Comparison of ENCODE assay signal across 8 cellular contexts in genomic region chr4:1351854-1352633, GRCh38. TPM values are rescaled to one million over a fixed set of nuclear protein-coding genes. Genes with fewer than 3 reads are reported as not detected.
A peak's percentile ranks its signal among the peaks of the same experiment; 100 is the strongest.
DNase-seq lines count a peak whose midpoint lies in the region; ATAC-seq and TF ChIP-seq lines count a peak whose summit lies in the region.

No MANE protein-coding gene starts in this region.

- H3K27me3 Mint-ChIP-seq in T-cell, result no peaks in the 10 kb centered on the region
- H3K27me3 Mint-ChIP-seq in activated naive CD8-positive, alpha-beta T cell treated with anti-CD3 and anti-CD28 coated beads for 36 hours, result no peaks in the 10 kb centered on the region

- H3K27ac Mint-ChIP-seq in T-cell, result peak overlapping the region; percentile 74 to 85
- no peak overlapping the region for H3K27ac Mint-ChIP-seq in activated naive CD8-positive, alpha-beta T cell treated with anti-CD3 and anti-CD28 coated beads for 36 hours

- no peaks in the 10 kb centered on the region for H3K9me3 ChIP-seq in MM.1S (replicated peaks; ENCODE audit: insufficient read depth, low read length)
- no peaks in the 10 kb centered on the region for H3K9me3 ChIP-seq in heart left ventricle
- H3K9me3 ChIP-seq in vagina, result no peaks in the 10 kb centered on the region

- peaks cover 9% of the 10 kb centered on the region for H3F3A ChIP-seq in MM.1S (ENCODE audit: insufficient read depth, low read length)

- H3K4me2 ChIP-seq in MM.1S (ENCODE audit: low read depth, low read length), result no peak overlapping the region

- H3K36me3 Mint-ChIP-seq in T-cell, result peaks cover 6% of the 10 kb centered on the region
- peaks cover 2% of the 10 kb centered on the region for H3K36me3 Mint-ChIP-seq in activated naive CD8-positive, alpha-beta T cell treated with anti-CD3 and anti-CD28 coated beads for 36 hours

- DNase-seq in GM10266 (ENCODE audit: extremely low spot score) (peak; percentile 92), MM.1S (peak; percentile 84), T-cell (peak; percentile 60 to 92 (median 83)), heart left ventricle (peak; percentile 75 to 91 (median 85)), putamen (ENCODE audit: low spot score) (peak; percentile 30), vagina (ENCODE audit: extremely low spot score in 2 of 2) (no peak)
- peak; percentile 85 for DNase-seq in activated naive CD8-positive, alpha-beta T cell treated with anti-CD3 and anti-CD28 coated beads for 36 hours

- no peaks in the 10 kb centered on the region for H3K36me3 ChIP-seq in MM.1S (replicated peaks; ENCODE audit: insufficient read depth, low read length)
- peaks cover 0 to 51% (median 17%) of the 10 kb centered on the region in 9 donors for H3K36me3 ChIP-seq in heart left ventricle
- H3K36me3 ChIP-seq in vagina, result peaks cover 0 to 13% of the 10 kb centered on the region in 2 donors

- peaks cover 4% of the 10 kb centered on the region; the same call in 1 of the 2 replicates for H3K4me1 ChIP-seq in MM.1S (ENCODE audit: low read length)
- peaks cover 0 to 25% (median 13%) of the 10 kb centered on the region in 12 donors for H3K4me1 ChIP-seq in heart left ventricle
- peaks cover 24% of the 10 kb centered on the region for H3K4me1 ChIP-seq in vagina

- intact Hi-C loops in heart left ventricle (cut with DNase I) (loop anchor here in 9 of 10 donors (2.0 to 10.0 kb wide), 6 partner anchors 65 to 373 kb away; partner anchors contain the start of genes TACC3 (in 6 of the 9), TMEM129 (in 6 of the 9) and MAEA (in 1 of the 9)), vagina (cut with DNase I) (loop anchor here (5.0 kb wide), 2 partner anchors 220 to 360 kb away; partner anchors contain the start of gene SLBP)

- ATAC-seq in T-cell (replicated peaks in 1 of 4) (peak; percentile 27 to 42 (median 31)), heart left ventricle (peak in 3 of 4 donors; percentile 14 to 33 (median 21)), GM21515 (IDR thresholded peaks at IDR 0.05; ENCODE audit: unreplicated experiment) (no peak)

- peak; percentile 94 for TF ChIP-seq CTCF in GM10266 (IDR thresholded peaks at IDR 0.05; ENCODE audit: control insufficient read depth, insufficient read depth, low read depth, missing control alignments)
- peak; percentile 92 for TF ChIP-seq CTCF in MM.1S (IDR thresholded peaks at IDR 0.05; ENCODE audit: low read length)
- TF ChIP-seq CTCF in heart left ventricle (IDR thresholded peaks at IDR 0.05), result peak; percentile 84 to 99 (median 92)
- peak; percentile 78 to 94 (median 89) for TF ChIP-seq CTCF in vagina (IDR thresholded peaks at IDR 0.05)

- H3K9me2 ChIP-seq in MM.1S (replicated peaks; ENCODE audit: insufficient read depth, low read length), result no peaks in the 10 kb centered on the region

- TF ChIP-seq POLR2A in heart left ventricle (IDR thresholded peaks at IDR 0.05), result no peak
- no peak for TF ChIP-seq POLR2A in vagina (IDR thresholded peaks at IDR 0.05)

- no peaks in the 10 kb centered on the region for H3K27me3 ChIP-seq in MM.1S (replicated peaks; ENCODE audit: insufficient read depth, low read length)
- H3K27me3 ChIP-seq in heart left ventricle, result no peaks in the 10 kb centered on the region
- H3K27me3 ChIP-seq in vagina, result no peaks in the 10 kb centered on the region

- POLR2A ChIA-PET in T-cell (lab: Charles Lee), result no interaction called here

- H4K20me1 ChIP-seq in MM.1S (ENCODE audit: insufficient read depth, low read length), result no peaks in the 10 kb centered on the region

- CTCF ChIA-PET in T-cell (lab: Charles Lee), result interaction anchor here (0.7 to 1.2 kb wide), 2 partner anchors 221 to 653 kb away, joined by 3 to 4 read pairs; no protein-coding TSS in a partner anchor

- H3K27ac ChIP-seq in MM.1S (ENCODE audit: low read length) (no peak overlapping the region), heart left ventricle (peak overlapping the region in 1 of 12 donors; percentile 17), vagina (no peak overlapping the region)

- no peak overlapping the region for H3K4me3 Mint-ChIP-seq in T-cell
- no peak overlapping the region for H3K4me3 Mint-ChIP-seq in activated naive CD8-positive, alpha-beta T cell treated with anti-CD3 and anti-CD28 coated beads for 36 hours

- H2AFZ ChIP-seq in MM.1S (ENCODE audit: low read length), result peak overlapping the region; percentile 77; the same call in 1 of the 2 replicates

- WGBS in heart left ventricle, 4 donors, result 37 to 43% (median 41%) methylated on average over 25 to 26 of the region's 26 CpGs

- H3K79me2 ChIP-seq in MM.1S (ENCODE audit: low read length), result peaks cover 8% of the 10 kb centered on the region

- no peak overlapping the region for H3K9ac ChIP-seq in MM.1S (ENCODE audit: low read length)

- peaks cover 30 to 36% (median 33%) of the 10 kb centered on the region in 3 donors for H3K4me1 Mint-ChIP-seq in T-cell
- peaks cover 23% of the 10 kb centered on the region for H3K4me1 Mint-ChIP-seq in activated naive CD8-positive, alpha-beta T cell treated with anti-CD3 and anti-CD28 coated beads for 36 hours

- no peaks in the 10 kb centered on the region for H3K9me3 Mint-ChIP-seq in T-cell
- H3K9me3 Mint-ChIP-seq in activated naive CD8-positive, alpha-beta T cell treated with anti-CD3 and anti-CD28 coated beads for 36 hours, result no peaks in the 10 kb centered on the region

- H3K4me3 ChIP-seq in MM.1S (ENCODE audit: low read length) (no peak overlapping the region), heart left ventricle (no peak overlapping the region), vagina (no peak overlapping the region)

RNA-seq across cellular contexts. Expression of gene UVSSA, which starts 5.0 kb away (rescaled TPM):
- total RNA-seq in T-cell (10 to 100 TPM; 39.9 to 53.7 (median 42.7) TPM), heart left ventricle (10 to 100 TPM in 2 of 9 donors, 1 to 10 TPM in 7; 5.0 to 14.2 (median 6.7) TPM), vagina (25.5 TPM)
- total RNA-seq in activated naive CD8-positive, alpha-beta T cell treated with anti-CD3 and anti-CD28 coated beads for 36 hours, result 10 to 100 TPM; 13.2 to 14.1 TPM
- polyA plus RNA-seq in heart left ventricle, result 1 to 10 TPM; 4.7 to 6.6 TPM

RNA-seq across cellular contexts. Expression of gene NKX1-1, which starts 54.2 kb away (rescaled TPM):
- total RNA-seq in T-cell (not detected), heart left ventricle (not detected), vagina (not detected)
- not detected for total RNA-seq in activated naive CD8-positive, alpha-beta T cell treated with anti-CD3 and anti-CD28 coated beads for 36 hours
- polyA plus RNA-seq in heart left ventricle, result not detected

Comparison
In these comparisons a context has a peak if more than half of its experiments do, and no peak if none do; other contexts are left out.
1. DNase-seq: peak in GM10266 (single experiment), MM.1S (single experiment), T-cell (34 of 34), activated naive CD8-positive, alpha-beta T cell treated with anti-CD3 and anti-CD28 coated beads for 36 hours (single experiment), heart left ventricle (5 of 5) and putamen (single experiment); none in vagina (0 of 2).
2. Peak in every context shown above with its lines, with median percentiles within 50 percentile points of each other: CTCF ChIP-seq.